ENCODE assay signal across 19 cellular contexts in genomic region chr22:20439928-20440575, GRCh38. TPM values are rescaled to one million over a fixed set of nuclear protein-coding genes. Genes with fewer than 3 reads are reported as not detected.
DNase-seq lines count a peak whose midpoint lies in the region; ATAC-seq and TF ChIP-seq lines count a peak whose summit lies in the region.
"Had no signal": no experiment of that assay in that cellular context is flagged by ENCODE, and none has a peak within 500 bp of the region (broad histone marks: within the 10 kb centered on the region; RNA-seq: fewer than 3 reads in every experiment).

No MANE protein-coding gene starts in this region.

- TF ChIP-seq CTCF in GM20000 (IDR thresholded peaks at IDR 0.05; ENCODE audit: extremely low read depth, missing control alignments) = no peak
- no peak for TF ChIP-seq CTCF in ascending aorta (IDR thresholded peaks at IDR 0.05)
- no peak for TF ChIP-seq CTCF in left lung (IDR thresholded peaks at IDR 0.05)
- TF ChIP-seq CTCF in progenitor cell of endocrine pancreas (IDR thresholded peaks at IDR 0.05; ENCODE audit: unreplicated experiment) = no peak

- H3K4me3 Mint-ChIP-seq in progenitor cell of endocrine pancreas (ENCODE audit: low read depth) = no peak overlapping the region

- peaks cover 16% of the 10 kb centered on the region for H3K36me3 Mint-ChIP-seq in progenitor cell of endocrine pancreas (ENCODE audit: insufficient read depth)

- H3K4me3 ChIP-seq in ascending aorta = no peak overlapping the region
- H3K4me3 ChIP-seq in left lung = no peak overlapping the region
- H3K4me3 ChIP-seq in effector memory CD4-positive, alpha-beta T cell (ENCODE audit: insufficient read depth, low read depth, low read length, poor library complexity, severe bottlenecking) = no peak overlapping the region
- H3K4me3 ChIP-seq: PC-9 had no signal

- ATAC-seq in left lung (no peak), sciatic nerve (no peak)

- H3K36me3 ChIP-seq in ascending aorta (peaks cover 4 to 15% of the 10 kb centered on the region in 2 donors), left lung (peaks cover 0 to 32% of the 10 kb centered on the region in 2 donors)
- H3K36me3 ChIP-seq in effector memory CD4-positive, alpha-beta T cell (ENCODE audit: control insufficient read depth, insufficient read depth, low read length) = peaks cover 14% of the 10 kb centered on the region

- H3K27ac ChIP-seq in ascending aorta = peak overlapping the region; percentile 89 to 94
- H3K27ac ChIP-seq in left lung = no peak overlapping the region
- H3K27ac ChIP-seq in effector memory CD4-positive, alpha-beta T cell (ENCODE audit: insufficient read depth, low read length, poor library complexity, severe bottlenecking) = no peak overlapping the region
- H3K27ac ChIP-seq: KMS-11, PC-9 had no signal

- H3K27ac Mint-ChIP-seq in progenitor cell of endocrine pancreas = no peak overlapping the region
- H3K27ac Mint-ChIP-seq: B cell, H9 had no signal

- peaks cover 23% of the 10 kb centered on the region for H3K27me3 Mint-ChIP-seq in progenitor cell of endocrine pancreas

- H3K9me3 ChIP-seq in ascending aorta = no peaks in the 10 kb centered on the region
- no peaks in the 10 kb centered on the region for H3K9me3 ChIP-seq in left lung
- no peaks in the 10 kb centered on the region for H3K9me3 ChIP-seq in effector memory CD4-positive, alpha-beta T cell (ENCODE audit: control insufficient read depth, low read length)

- H3K4me1 ChIP-seq in ascending aorta = peaks cover 3 to 9% of the 10 kb centered on the region in 2 donors
- H3K4me1 ChIP-seq in left lung = peaks cover 8 to 30% of the 10 kb centered on the region in 2 donors
- H3K4me1 ChIP-seq in effector memory CD4-positive, alpha-beta T cell (ENCODE audit: control insufficient read depth, insufficient read depth, low read length, poor library complexity, severe bottlenecking) = peaks cover 23% of the 10 kb centered on the region

- H3K9me3 Mint-ChIP-seq in progenitor cell of endocrine pancreas (ENCODE audit: low read depth) = no peaks in the 10 kb centered on the region
- H3K9me3 Mint-ChIP-seq: CD4-positive, alpha-beta memory T cell; H9 had no signal

- intact Hi-C loops in ascending aorta (cut with DNase I) (loop anchor here (5.0 to 10.0 kb wide), 2 partner anchors 257 to 485 kb away; no protein-coding TSS in a partner anchor), left lung (cut with DNase I) (no loop called here), sciatic nerve (cut with DNase I) (no loop called here)

- H3K27me3 ChIP-seq in ascending aorta (no peaks in the 10 kb centered on the region), left lung (peaks cover 22 to 42% of the 10 kb centered on the region in 2 donors)
- peaks cover 20% of the 10 kb centered on the region for H3K27me3 ChIP-seq in effector memory CD4-positive, alpha-beta T cell (replicated peaks; ENCODE audit: control insufficient read depth, insufficient read depth, low read length, poor library complexity, severe bottlenecking)

- peak; percentile 27 for DNase-seq in GM20000 (ENCODE audit: low spot score)
- no peak for DNase-seq in ascending aorta (ENCODE audit: low spot score in 2 of 2)
- peak; percentile 24 to 45 for DNase-seq in left lung
- DNase-seq in sciatic nerve (ENCODE audit: low spot score) = peak; percentile 48
- DNase-seq in stimulated activated CD4-positive, alpha-beta T cell treated with anti-CD3 and anti-CD28 coated beads, Interleukin-4, amount 100 ng/mL, for 24 hours = no peak
- no peak for DNase-seq in progenitor cell of endocrine pancreas (ENCODE audit: low spot score, unreplicated experiment)
- DNase-seq in effector memory CD4-positive, alpha-beta T cell = no peak
- DNase-seq in GM19238 (ENCODE audit: insufficient read length, low spot score) = no peak
- DNase-seq: CD4-positive, alpha-beta memory T cell; DND-41; GF-D8; H9; NCI-H1092; NCI-H1694; NCI-H2107; PC-9; Right ventricle myocardium superior had no signal

- peaks cover 9% of the 10 kb centered on the region for H3K4me1 Mint-ChIP-seq in progenitor cell of endocrine pancreas (ENCODE audit: low read depth)

RNA-seq across cellular contexts. Expression of gene SCARF2, which starts 2.4 kb away (rescaled TPM):
- total RNA-seq in ascending aorta = 133 TPM
- total RNA-seq in left lung = 10 to 100 TPM; 22.9 to 24.1 TPM
- total RNA-seq in sciatic nerve = 30.6 TPM
- 14.4 and 14.6 TPM in 2 replicates for total RNA-seq in progenitor cell of endocrine pancreas

RNA-seq across cellular contexts. Expression of gene ZNF74, which starts 46.1 kb away (rescaled TPM):
- total RNA-seq in ascending aorta (28.9 TPM), left lung (10 to 100 TPM; 11.0 to 13.5 TPM), sciatic nerve (10.8 TPM), progenitor cell of endocrine pancreas (48.8 and 52.1 TPM in 2 replicates)

RNA-seq across cellular contexts. Expression of gene KLHL22, which starts 55.5 kb away (rescaled TPM):
- total RNA-seq in ascending aorta (63.8 TPM), left lung (10 to 100 TPM; 22.0 to 26.4 TPM), sciatic nerve (28.0 TPM), progenitor cell of endocrine pancreas (47.3 and 51.6 TPM in 2 replicates)

Comparison
In these comparisons a context has a peak if more than half of its experiments do, and no peak if none do; other contexts are left out.
1. DNase-seq: peak in GM20000 (single experiment), left lung (2 of 2) and sciatic nerve (single experiment); none in ascending aorta (0 of 2), stimulated activated CD4-positive, alpha-beta T cell treated with anti-CD3 and anti-CD28 coated beads, Interleukin-4, amount 100 ng/mL, for 24 hours (single experiment), progenitor cell of endocrine pancreas (single experiment), effector memory CD4-positive, alpha-beta T cell (0 of 3) and GM19238 (single experiment).
2. H3K27ac ChIP-seq: peak in ascending aorta (2 of 2); none in left lung (0 of 2) and effector memory CD4-positive, alpha-beta T cell (single experiment).